ENCODE assay signal across 16 cellular contexts in genomic region chr12:109125791-109126190, GRCh38. TPM values are rescaled to one million over a fixed set of nuclear protein-coding genes. Genes with fewer than 3 reads are reported as not detected.
DNase-seq lines count a peak whose midpoint lies in the region; ATAC-seq and TF ChIP-seq lines count a peak whose summit lies in the region.
"Had no signal": no experiment of that assay in that cellular context is flagged by ENCODE, and none has a peak within 500 bp of the region (broad histone marks: within the 10 kb centered on the region; RNA-seq: fewer than 3 reads in every experiment).

No MANE protein-coding gene starts in this region.

- H3K79me2 ChIP-seq in parathyroid adenoma = peaks cover 27% of the 10 kb centered on the region

- TF ChIP-seq POLR2A in Peyer's patch (IDR thresholded peaks at IDR 0.05) = no peak

- no peak overlapping the region for H2AFZ ChIP-seq in parathyroid adenoma

- H3K4me3 ChIP-seq in right atrium auricular region = no peak overlapping the region
- H3K4me3 ChIP-seq in Peyer's patch = no peak overlapping the region
- H3K4me3 ChIP-seq in parathyroid adenoma (ENCODE audit: low read depth, low read length) = no peak overlapping the region
- H3K4me3 ChIP-seq: SK-N-MC had no signal

- DNase-seq in right atrium auricular region (ENCODE audit: low spot score) (no peak), cardiac septum (ENCODE audit: low spot score) (no peak), Peyer's patch (peak in 2 of 3 donors; percentile 42 to 47), COR-L47 (lab: John Stamatoyannopoulos, UW) (no peak)
- DNase-seq: ACHN; Calu3; CD4-positive, CD25-positive, alpha-beta regulatory T cell; DND-41; GDM1; NCI-H2029 treated with DMSO at 0.1 percent for 48 hours; NCI-H524; NK-92 treated with Interleukin-12 subunit alpha and Interleukin-12 subunit beta, amount 100 ng/mL, for 24 hours had no signal

- H3K27me3 ChIP-seq in right atrium auricular region (no peaks in the 10 kb centered on the region), Peyer's patch (no peaks in the 10 kb centered on the region), parathyroid adenoma (ENCODE audit: control insufficient read depth, insufficient read depth, low read length) (no peaks in the 10 kb centered on the region)

- H3K9ac ChIP-seq in parathyroid adenoma = no peak overlapping the region

- H3K36me3 ChIP-seq in right atrium auricular region (no peaks in the 10 kb centered on the region), Peyer's patch (peaks cover 0 to 7% (median 0%) of the 10 kb centered on the region in 3 donors), parathyroid adenoma (ENCODE audit: control insufficient read depth, insufficient read depth, low read length) (no peaks in the 10 kb centered on the region)

- ATAC-seq in GM18861 (IDR thresholded peaks at IDR 0.05; ENCODE audit: unreplicated experiment) (no peak), GM21576 (IDR thresholded peaks at IDR 0.05; ENCODE audit: unreplicated experiment) (no peak)

- peak overlapping the region; percentile 9 to 72 for H3K27ac ChIP-seq in right atrium auricular region
- peak overlapping the region in 1 of 4 donors; percentile 4 for H3K27ac ChIP-seq in Peyer's patch
- peak overlapping the region; percentile 89 for H3K27ac ChIP-seq in parathyroid adenoma
- H3K27ac ChIP-seq: SK-N-MC had no signal

- TF ChIP-seq CTCF in right atrium auricular region (IDR thresholded peaks at IDR 0.05) = no peak
- no peak for TF ChIP-seq CTCF in Peyer's patch (IDR thresholded peaks at IDR 0.05)
- TF ChIP-seq CTCF in parathyroid adenoma (IDR thresholded peaks at IDR 0.05) = no peak

- intact Hi-C loops in cardiac septum (cut with DNase I) = no loop called here

- H3K4me2 ChIP-seq in parathyroid adenoma (ENCODE audit: low read length) = peak overlapping the region; percentile 9

- no peaks in the 10 kb centered on the region for H3K9me3 ChIP-seq in right atrium auricular region
- no peaks in the 10 kb centered on the region for H3K9me3 ChIP-seq in Peyer's patch
- H3K9me3 ChIP-seq in parathyroid adenoma (ENCODE audit: control insufficient read depth, low read length) = no peaks in the 10 kb centered on the region

- H3K4me1 ChIP-seq in right atrium auricular region (peaks cover 0 to 46% of the 10 kb centered on the region in 2 donors), Peyer's patch (no peaks in the 10 kb centered on the region), parathyroid adenoma (peaks cover 25% of the 10 kb centered on the region)

RNA-seq across cellular contexts. Expression of gene ACACB, which starts 9.4 kb away (rescaled TPM):
- 100 to 1,000 TPM in 1 of 2 donors, 10 to 100 TPM in 1; 76.8 to 104 TPM for total RNA-seq in right atrium auricular region
- total RNA-seq in cardiac septum = 64.5 TPM
- 100 to 1,000 TPM in 3 of 4 donors, 10 to 100 TPM in 1; 56.0 to 179 (median 152) TPM for total RNA-seq in Peyer's patch

RNA-seq across cellular contexts. Expression of gene UNG, which starts 28.4 kb away (rescaled TPM):
- total RNA-seq in right atrium auricular region (10 to 100 TPM; 10.2 to 12.1 TPM), cardiac septum (25.5 TPM), Peyer's patch (10 to 100 TPM; 19.0 to 58.6 (median 21.3) TPM)

RNA-seq across cellular contexts. Expression of gene ALKBH2, which starts 32.5 kb away (rescaled TPM):
- total RNA-seq in right atrium auricular region (1 to 10 TPM; 3.9 to 8.5 TPM), cardiac septum (9.7 TPM), Peyer's patch (10 to 100 TPM in 1 of 4 donors, 1 to 10 TPM in 3; 5.2 to 26.4 (median 7.3) TPM)

Comparison
In these comparisons a context has a peak if more than half of its experiments do, and no peak if none do; other contexts are left out.
1. DNase-seq: peak in Peyer's patch (2 of 3); none in right atrium auricular region (single experiment), cardiac septum (single experiment) and COR-L47 (single experiment).